ENCODE assay signal across 8 cellular contexts in genomic region chr20:16573011-16573965, GRCh38. TPM values are rescaled to one million over a fixed set of nuclear protein-coding genes. Genes with fewer than 3 reads are reported as not detected.
DNase-seq lines count a peak whose midpoint lies in the region; ATAC-seq and TF ChIP-seq lines count a peak whose summit lies in the region.

A gene with protein sequence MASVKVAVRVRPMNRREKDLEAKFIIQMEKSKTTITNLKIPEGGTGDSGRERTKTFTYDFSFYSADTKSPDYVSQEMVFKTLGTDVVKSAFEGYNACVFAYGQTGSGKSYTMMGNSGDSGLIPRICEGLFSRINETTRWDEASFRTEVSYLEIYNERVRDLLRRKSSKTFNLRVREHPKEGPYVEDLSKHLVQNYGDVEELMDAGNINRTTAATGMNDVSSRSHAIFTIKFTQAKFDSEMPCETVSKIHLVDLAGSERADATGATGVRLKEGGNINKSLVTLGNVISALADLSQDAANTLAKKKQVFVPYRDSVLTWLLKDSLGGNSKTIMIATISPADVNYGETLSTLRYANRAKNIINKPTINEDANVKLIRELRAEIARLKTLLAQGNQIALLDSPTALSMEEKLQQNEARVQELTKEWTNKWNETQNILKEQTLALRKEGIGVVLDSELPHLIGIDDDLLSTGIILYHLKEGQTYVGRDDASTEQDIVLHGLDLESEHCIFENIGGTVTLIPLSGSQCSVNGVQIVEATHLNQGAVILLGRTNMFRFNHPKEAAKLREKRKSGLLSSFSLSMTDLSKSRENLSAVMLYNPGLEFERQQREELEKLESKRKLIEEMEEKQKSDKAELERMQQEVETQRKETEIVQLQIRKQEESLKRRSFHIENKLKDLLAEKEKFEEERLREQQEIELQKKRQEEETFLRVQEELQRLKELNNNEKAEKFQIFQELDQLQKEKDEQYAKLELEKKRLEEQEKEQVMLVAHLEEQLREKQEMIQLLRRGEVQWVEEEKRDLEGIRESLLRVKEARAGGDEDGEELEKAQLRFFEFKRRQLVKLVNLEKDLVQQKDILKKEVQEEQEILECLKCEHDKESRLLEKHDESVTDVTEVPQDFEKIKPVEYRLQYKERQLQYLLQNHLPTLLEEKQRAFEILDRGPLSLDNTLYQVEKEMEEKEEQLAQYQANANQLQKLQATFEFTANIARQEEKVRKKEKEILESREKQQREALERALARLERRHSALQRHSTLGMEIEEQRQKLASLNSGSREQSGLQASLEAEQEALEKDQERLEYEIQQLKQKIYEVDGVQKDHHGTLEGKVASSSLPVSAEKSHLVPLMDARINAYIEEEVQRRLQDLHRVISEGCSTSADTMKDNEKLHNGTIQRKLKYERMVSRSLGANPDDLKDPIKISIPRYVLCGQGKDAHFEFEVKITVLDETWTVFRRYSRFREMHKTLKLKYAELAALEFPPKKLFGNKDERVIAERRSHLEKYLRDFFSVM (N-terminal part only) (minus strand): TSS chr20:16573448. CDS start chr20:16573275, 173 bp downstream.

- peak within 1 kb of the TSS; percentile 74 for H3K27ac Mint-ChIP-seq in WTC11

- H3K4me3 Mint-ChIP-seq in WTC11 = peak within 1 kb of the TSS; percentile 84

- H3K27me3 Mint-ChIP-seq in WTC11 (ENCODE audit: low read depth) = no peaks in the 10 kb centered on the region

- no peaks in the 10 kb centered on the region for H3K36me3 Mint-ChIP-seq in WTC11

- TF ChIP-seq POLR2A in spleen (IDR thresholded peaks at IDR 0.05) = no peak

- TF ChIP-seq CTCF in A673 (conservative IDR thresholded peaks at IDR 0.05; ENCODE audit: low read depth, low read length) = no peak
- no peak for TF ChIP-seq CTCF in WTC11 (IDR thresholded peaks at IDR 0.05)
- TF ChIP-seq CTCF in cardiac fibroblast (IDR thresholded peaks at IDR 0.05; ENCODE audit: low read depth, low read length) = no peak
- peak in 2 of 11 experiments; percentile 15 for TF ChIP-seq CTCF in spleen (IDR thresholded peaks at IDR 0.05 in 8 of 11, conservative IDR thresholded peaks at IDR 0.05 in 3 of 11)

- DNase-seq in A673 (ENCODE audit: low spot score) (peak; percentile 90), NCI-H2171 treated with DMSO at 0.1 percent for 48 hours (lab: John Stamatoyannopoulos, UW) (peak; percentile 90), WTC11 (ENCODE audit: low spot score) (peak; percentile 96), cardiac fibroblast (ENCODE audit: low read depth in 2 of 2) (peak; percentile 82 to 91), inferior parietal cortex (ENCODE audit: extremely low spot score) (peak; percentile 86), spleen (peak; percentile 97)

- H3K4me1 ChIP-seq in A673 (ENCODE audit: insufficient read depth, low read length, poor library complexity, severe bottlenecking) (peaks cover 6% of the 10 kb centered on the region), spleen (peaks cover 29 to 66% (median 45%) of the 10 kb centered on the region in 6 donors)

- H3K36me3 ChIP-seq in A673 (ENCODE audit: insufficient read depth, low read length, poor library complexity, severe bottlenecking) (no peaks in the 10 kb centered on the region), spleen (no peaks in the 10 kb centered on the region)

- WGBS in spleen, 5 donors = 10 to 35% (median 11%) methylated on average over 18 to 65 of the region's 65 CpGs

- CTCF ChIA-PET in A673 (lab: Charles Lee) = no interaction called here
- CTCF ChIA-PET in WTC11 (lab: Charles Lee) = interaction anchor here (0.6 to 1.9 kb wide), 2 partner anchors 17 to 55 kb away, joined by 3 to 4 read pairs; no protein-coding TSS in a partner anchor

- BruUV-seq in A673 (replicated peaks; lab: Mats Ljungman, UMichigan) = no TSS peak

- H3K4me3 ChIP-seq in A673 (ENCODE audit: low read depth, low read length, poor library complexity, severe bottlenecking) (peak within 1 kb of the TSS; percentile 74), cardiac fibroblast (replicated peaks in 1 of 2; ENCODE audit: low read depth in 2 of 2, low read length in 2 of 2) (peak within 1 kb of the TSS; percentile 66 to 70), spleen (peak within 1 kb of the TSS; percentile 54 to 97 (median 74))

- H3K4me1 Mint-ChIP-seq in WTC11 = peaks cover 32% of the 10 kb centered on the region

- POLR2A ChIA-PET in A673 (lab: Charles Lee; ENCODE audit: low non-redundant PET) (no interaction called here), WTC11 (lab: Charles Lee) (no interaction called here)

- no peaks in the 10 kb centered on the region for H3K9me3 ChIP-seq in A673 (ENCODE audit: low read depth, low read length, poor library complexity, severe bottlenecking)
- no peaks in the 10 kb centered on the region for H3K9me3 ChIP-seq in spleen

- H3K27me3 ChIP-seq in A673 (replicated peaks; ENCODE audit: insufficient read depth, low read depth, low read length, poor library complexity) (no peaks in the 10 kb centered on the region), spleen (replicated peaks in 1 of 7) (no peaks in the 10 kb centered on the region)

- peak within 1 kb of the TSS; percentile 27 for H3K27ac ChIP-seq in A673 (ENCODE audit: low read depth, low read length, poor library complexity, severe bottlenecking)
- peak within 1 kb of the TSS; percentile 43 to 86 (median 74) for H3K27ac ChIP-seq in spleen

- H3K9me3 Mint-ChIP-seq in WTC11 = no peaks in the 10 kb centered on the region

- ATAC-seq in GM18867 (IDR thresholded peaks at IDR 0.05; ENCODE audit: unreplicated experiment) (peak; percentile 75), HG03095 (IDR thresholded peaks at IDR 0.05; ENCODE audit: unreplicated experiment) (peak; percentile 78), WTC11 (peak; percentile 86)

- intact Hi-C loops in A673 (cut with micrococcal nuclease; ENCODE audit: unreplicated experiment) = loop anchor here (10.0 kb wide), 1 partner anchor 162 kb away; the partner anchor contains the start of gene SNRPB2
- intact Hi-C loops in spleen (cut with DNase I; ENCODE audit: low total_unique reads) = no loop called here

TF ChIP-seq in WTC11, 78 proteins besides CTCF, POLR2A, EP300 and RAD21 (continues in another document):
- no peak for TF ChIP-seq NFATC4 (CRISPR knock-in tag; IDR thresholded peaks at IDR 0.05)
- peak; percentile 62; the same call in 1 of the 2 replicates for TF ChIP-seq E2F5 (CRISPR knock-in tag; IDR thresholded peaks at IDR 0.05)
- no peak for TF ChIP-seq CREM (CRISPR knock-in tag; IDR thresholded peaks at IDR 0.05)
- TF ChIP-seq HMGA2 (CRISPR knock-in tag; IDR thresholded peaks at IDR 0.05) = no peak
- TF ChIP-seq ZNF263 (CRISPR knock-in tag; IDR thresholded peaks at IDR 0.05; ENCODE audit: low read depth) = no peak
- TF ChIP-seq, protein P1, sequence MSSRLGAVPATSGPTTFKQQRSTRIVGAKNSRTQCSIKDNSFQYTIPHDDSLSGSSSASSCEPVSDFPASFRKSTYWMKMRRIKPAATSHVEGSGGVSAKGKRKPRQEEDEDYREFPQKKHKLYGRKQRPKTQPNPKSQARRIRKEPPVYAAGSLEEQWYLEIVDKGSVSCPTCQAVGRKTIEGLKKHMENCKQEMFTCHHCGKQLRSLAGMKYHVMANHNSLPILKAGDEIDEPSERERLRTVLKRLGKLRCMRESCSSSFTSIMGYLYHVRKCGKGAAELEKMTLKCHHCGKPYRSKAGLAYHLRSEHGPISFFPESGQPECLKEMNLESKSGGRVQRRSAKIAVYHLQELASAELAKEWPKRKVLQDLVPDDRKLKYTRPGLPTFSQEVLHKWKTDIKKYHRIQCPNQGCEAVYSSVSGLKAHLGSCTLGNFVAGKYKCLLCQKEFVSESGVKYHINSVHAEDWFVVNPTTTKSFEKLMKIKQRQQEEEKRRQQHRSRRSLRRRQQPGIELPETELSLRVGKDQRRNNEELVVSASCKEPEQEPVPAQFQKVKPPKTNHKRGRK (CRISPR knock-in tag; IDR thresholded peaks at IDR 0.05; ENCODE audit: borderline replicate concordance) = no peak
- TF ChIP-seq TP53 (CRISPR knock-in tag; IDR thresholded peaks at IDR 0.05) = peak; percentile 78; the same call in 1 of the 2 replicates
- TF ChIP-seq SP1 (CRISPR knock-in tag; conservative IDR thresholded peaks at IDR 0.05) = peak; percentile 91
- TF ChIP-seq FOXK1 (CRISPR knock-in tag; IDR thresholded peaks at IDR 0.05) = no peak
- TF ChIP-seq FOXP1 (CRISPR knock-in tag; IDR thresholded peaks at IDR 0.05; ENCODE audit: borderline replicate concordance) = no peak
- no peak for TF ChIP-seq NFE2L1 (CRISPR knock-in tag; IDR thresholded peaks at IDR 0.05)
- no peak for TF ChIP-seq ATF3 (CRISPR knock-in tag; conservative IDR thresholded peaks at IDR 0.05)
- peak; percentile 44; the same call in 1 of the 2 replicates for TF ChIP-seq ZBTB21 (CRISPR knock-in tag; IDR thresholded peaks at IDR 0.05; ENCODE audit: borderline replicate concordance)
- no peak for TF ChIP-seq E2F1 (CRISPR knock-in tag; IDR thresholded peaks at IDR 0.05)
- TF ChIP-seq, protein P2, sequence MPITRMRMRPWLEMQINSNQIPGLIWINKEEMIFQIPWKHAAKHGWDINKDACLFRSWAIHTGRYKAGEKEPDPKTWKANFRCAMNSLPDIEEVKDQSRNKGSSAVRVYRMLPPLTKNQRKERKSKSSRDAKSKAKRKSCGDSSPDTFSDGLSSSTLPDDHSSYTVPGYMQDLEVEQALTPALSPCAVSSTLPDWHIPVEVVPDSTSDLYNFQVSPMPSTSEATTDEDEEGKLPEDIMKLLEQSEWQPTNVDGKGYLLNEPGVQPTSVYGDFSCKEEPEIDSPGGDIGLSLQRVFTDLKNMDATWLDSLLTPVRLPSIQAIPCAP (CRISPR knock-in tag; IDR thresholded peaks at IDR 0.05) = no peak

RNA-seq across cellular contexts. Expression of the gene that starts here (rescaled TPM):
- total RNA-seq in A673 (2021) (4.6 and 5.2 TPM in 2 replicates), WTC11 (2021) (7.5 to 7.9 TPM (median 7.6 TPM) in 3 replicates), spleen (10 to 100 TPM; 14.6 to 30.1 (median 22.1) TPM)
- 1 to 10 TPM; 3.0 to 4.9 (median 3.7) TPM for polyA plus RNA-seq in spleen

Comparison
In these comparisons a context has a peak if more than half of its experiments do, and no peak if none do; other contexts are left out.
1. Peak in every context shown above with its lines: DNase-seq, ATAC-seq, H3K4me3 ChIP-seq and H3K27ac ChIP-seq.